Comparison of ENCODE assay signal across 8 cellular contexts in the genomic region with DNA sequence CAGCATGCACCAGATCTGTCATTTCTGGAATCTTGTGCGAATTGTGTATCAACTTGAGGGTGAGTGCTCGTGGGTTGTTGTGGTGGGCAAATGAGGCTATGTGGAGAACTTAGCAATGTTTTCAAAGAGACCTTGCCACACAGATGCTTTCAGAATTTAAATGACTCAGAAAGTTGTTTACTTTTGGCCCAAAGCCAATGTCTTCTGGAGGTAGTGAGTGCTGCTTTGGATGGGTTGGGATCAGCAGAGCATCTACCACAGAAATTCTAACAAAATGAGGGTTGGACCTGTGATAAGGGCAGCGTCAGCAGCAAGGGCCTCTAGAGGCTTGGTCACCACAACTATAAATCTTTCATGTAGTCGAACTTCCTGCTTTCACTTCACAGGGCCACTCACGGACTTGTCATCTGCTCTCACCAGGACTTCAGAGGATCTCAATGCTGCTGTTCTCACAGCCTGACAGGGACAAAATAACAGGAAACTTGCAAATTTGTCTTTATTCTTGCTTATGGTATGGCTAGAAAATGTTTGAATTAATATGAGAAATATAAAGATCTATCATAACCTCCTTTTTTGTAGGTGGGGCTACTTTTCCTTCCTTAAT.
DNase-seq lines count a peak whose midpoint lies in the region; ATAC-seq, FAIRE-seq and TF ChIP-seq lines count a peak whose summit lies in the region.

No MANE protein-coding gene starts in this region.

- DNase-seq in GM04504 (ENCODE audit: low read depth) = peak; percentile 67
- DNase-seq in H54 (ENCODE audit: insufficient read length, low spot score) = peak; percentile 23
- DNase-seq in KG1 (lab: John Stamatoyannopoulos, UW) = peak; percentile 68
- peak; percentile 61 for DNase-seq in activated CD4-positive, alpha-beta memory T cell treated with anti-CD3 and anti-CD28 coated beads for 36 hours
- peak; percentile 4 for DNase-seq in HepG2 (ENCODE audit: low spot score)
- no peak for DNase-seq in D721Med (ENCODE audit: insufficient read length, low spot score)
- no peak for DNase-seq in ovary

- no peak for ATAC-seq in HepG2

- H3K27me3 Mint-ChIP-seq in activated CD4-positive, alpha-beta memory T cell treated with anti-CD3 and anti-CD28 coated beads for 36 hours = peaks cover 5% of the 10 kb centered on the region

- H3K4me3 ChIP-seq in ACC112 (ENCODE audit: low read depth, low read length) (peak overlapping the region; percentile 32; the same call in 1 of the 2 replicates), HepG2 (replicated peaks in 1 of 3; ENCODE audit: insufficient read depth in 1 of 3, low read depth in 2 of 3, low read length in 3 of 3) (no peak overlapping the region), ovary (no peak overlapping the region)

- peaks cover 8% of the 10 kb centered on the region for H3K4me1 Mint-ChIP-seq in activated CD4-positive, alpha-beta memory T cell treated with anti-CD3 and anti-CD28 coated beads for 36 hours (ENCODE audit: low read depth)

- TF ChIP-seq CTCF in HepG2 (CRISPR knock-in tag; IDR thresholded peaks at IDR 0.05) (no peak), D721Med (IDR thresholded peaks at IDR 0.05; ENCODE audit: insufficient read depth, missing control alignments) (no peak), ovary (IDR thresholded peaks at IDR 0.05) (no peak)

- no peaks in the 10 kb centered on the region for H3K36me3 Mint-ChIP-seq in activated CD4-positive, alpha-beta memory T cell treated with anti-CD3 and anti-CD28 coated beads for 36 hours

- no peak for TF ChIP-seq RAD21 in HepG2 (CRISPR knock-in tag; IDR thresholded peaks at IDR 0.05)

- CTCF ChIA-PET in activated CD4-positive, alpha-beta memory T cell treated with anti-CD3 and anti-CD28 coated beads for 36 hours (lab: Charles Lee) = no interaction called here
- CTCF ChIA-PET in HepG2 (lab: Yijun Ruan, JAX; ENCODE audit: low intra/inter-chr PET ratio, low total read pairs) = no interaction called here

- no TSS peak for BruUV-seq in HepG2 (replicated peaks; lab: Mats Ljungman, UMichigan)

- H3K9me3 ChIP-seq in HepG2 (ENCODE audit: low read length) = no peaks in the 10 kb centered on the region
- no peaks in the 10 kb centered on the region for H3K9me3 ChIP-seq in ovary

- no peak overlapping the region for H3K9ac ChIP-seq in HepG2 (ENCODE audit: insufficient read depth, low read depth, low read length)

- H3K4me1 ChIP-seq in ACC112 (ENCODE audit: control insufficient read depth, insufficient read depth, low read length, unreplicated experiment) = peaks cover 46% of the 10 kb centered on the region
- 0 out of 2 replicates have a peak, but pooled peaks cover 8% of the 10 kb centered on the region for H3K4me1 ChIP-seq in HepG2 (ENCODE audit: insufficient read depth, low read length)
- H3K4me1 ChIP-seq in ovary (ENCODE audit: insufficient read depth) = peaks cover 11% of the 10 kb centered on the region

- H4K20me1 ChIP-seq in HepG2 (ENCODE audit: insufficient read depth, low read length) = no peaks in the 10 kb centered on the region

- no peak overlapping the region for H3K4me3 Mint-ChIP-seq in activated CD4-positive, alpha-beta memory T cell treated with anti-CD3 and anti-CD28 coated beads for 36 hours

- H3K79me2 ChIP-seq in ACC112 (ENCODE audit: control insufficient read depth, insufficient read depth, low read length, unreplicated experiment) = no peaks in the 10 kb centered on the region
- H3K79me2 ChIP-seq in HepG2 (ENCODE audit: insufficient read depth, low read length) = no peaks in the 10 kb centered on the region

- in situ Hi-C loops in HepG2 (cut with HindIII; ENCODE audit: extremely low pct_ligation_motif_present, low pct_unique_long_range_greater_than_20kb) = no loop called here

- H2AFZ ChIP-seq in ACC112 (ENCODE audit: low read length, unreplicated experiment) = peak overlapping the region; percentile 0
- no peak overlapping the region for H2AFZ ChIP-seq in HepG2 (ENCODE audit: low read length)

- H3K36me3 ChIP-seq in ACC112 (ENCODE audit: insufficient read depth, low read length) (no peaks in the 10 kb centered on the region), HepG2 (replicated peaks in 1 of 2; ENCODE audit: control insufficient read depth in 1 of 2, insufficient read depth in 2 of 2, low read length in 2 of 2) (no peaks in the 10 kb centered on the region), ovary (no peaks in the 10 kb centered on the region)

- TF ChIP-seq EP300 in HepG2 (IDR thresholded peaks at IDR 0.05; ENCODE audit: low read depth in 2 of 2, low read length in 2 of 2) (no peak), HepG2 (CRISPR knock-in tag; IDR thresholded peaks at IDR 0.05; ENCODE audit: borderline replicate concordance) (no peak), ovary (IDR thresholded peaks at IDR 0.05) (no peak)

- FAIRE-seq in H54 (lab: Jason Lieb, UNC) (peak; percentile 65), HepG2 (lab: Jason Lieb, UNC) (no peak), D721Med (lab: Jason Lieb, UNC) (no peak)

- POLR2A ChIA-PET in activated CD4-positive, alpha-beta memory T cell treated with anti-CD3 and anti-CD28 coated beads for 36 hours (lab: Charles Lee) = no interaction called here
- POLR2A ChIA-PET in HepG2 (lab: Yijun Ruan, JAX) = no interaction called here

- intact Hi-C loops in activated CD4-positive, alpha-beta memory T cell treated with anti-CD3 and anti-CD28 coated beads for 36 hours (cut with micrococcal nuclease) = loop anchor here (1.0 kb wide), 1 partner anchor 14 kb away; no protein-coding TSS in a partner anchor
- intact Hi-C loops in HepG2 (cut with micrococcal nuclease; ENCODE audit: unreplicated experiment) (no loop called here), ovary (cut with DNase I) (no loop called here)

- no peak for TF ChIP-seq POLR2A in H54 (IDR thresholded peaks at IDR 0.05; ENCODE audit: low read depth, low read length)
- no peak for TF ChIP-seq POLR2A in HepG2 (IDR thresholded peaks at IDR 0.05; ENCODE audit: insufficient read depth in 1 of 2, low read depth in 2 of 2, low read length in 2 of 2)
- no peak for TF ChIP-seq POLR2A in ovary (IDR thresholded peaks at IDR 0.05)

- H3K27ac ChIP-seq in ACC112 (ENCODE audit: low read depth, low read length) = peak overlapping the region; percentile 71
- no peak overlapping the region for H3K27ac ChIP-seq in HepG2 (ENCODE audit: extremely low read length, insufficient read depth, low read length)
- no peak overlapping the region for H3K27ac ChIP-seq in ovary

- H3K27me3 ChIP-seq in ACC112 (ENCODE audit: insufficient read depth, low read length) (no peaks in the 10 kb centered on the region), HepG2 (ENCODE audit: control insufficient read depth in 1 of 2, insufficient read depth in 2 of 2, low read length in 2 of 2) (0 out of 5 replicates have a peak, but pooled peaks cover 0 to 2% of the 10 kb centered on the region in 2 experiments), ovary (no peaks in the 10 kb centered on the region)

- H3K4me2 ChIP-seq in HepG2 (ENCODE audit: low read depth, low read length) = no peak overlapping the region

- no peaks in the 10 kb centered on the region for H3K9me3 Mint-ChIP-seq in activated CD4-positive, alpha-beta memory T cell treated with anti-CD3 and anti-CD28 coated beads for 36 hours

- WGBS in HepG2 (ENCODE audit: low lambda C conversion rate) = 8% methylated on average over 5 of the region's 5 CpGs
- 55 to 63% (median 58%) methylated on average over 5 of the region's 5 CpGs for WGBS in ovary, 3 donors

- H3K27ac Mint-ChIP-seq in activated CD4-positive, alpha-beta memory T cell treated with anti-CD3 and anti-CD28 coated beads for 36 hours = no peak overlapping the region

TF ChIP-seq in HepG2, 621 proteins besides CTCF, POLR2A, EP300 and RAD21 (continues in another document):
- TF ChIP-seq TBX2 (CRISPR knock-in tag; IDR thresholded peaks at IDR 0.05; ENCODE audit: borderline replicate concordance) (no peak), NFATC3 (CRISPR knock-in tag; IDR thresholded peaks at IDR 0.05) (no peak), ZMAT3 (CRISPR knock-in tag; conservative IDR thresholded peaks at IDR 0.05) (no peak), SNAI1 (CRISPR knock-in tag; IDR thresholded peaks at IDR 0.05; ENCODE audit: borderline replicate concordance) (no peak), ZNF572 (CRISPR knock-in tag; IDR thresholded peaks at IDR 0.05) (no peak), MED1 (CRISPR knock-in tag; IDR thresholded peaks at IDR 0.05) (no peak), YY1 (IDR thresholded peaks at IDR 0.05; ENCODE audit: insufficient read depth, insufficient replicate concordance, low read depth, low read length) (no peak), TMF1 (CRISPR knock-in tag; IDR thresholded peaks at IDR 0.05; ENCODE audit: low read depth) (no peak), TBP (CRISPR knock-in tag; IDR thresholded peaks at IDR 0.05) (no peak), SATB2 (CRISPR knock-in tag; IDR thresholded peaks at IDR 0.05) (no peak), GZF1 (CRISPR knock-in tag; IDR thresholded peaks at IDR 0.05) (no peak), HES4 (CRISPR knock-in tag; IDR thresholded peaks at IDR 0.05; ENCODE audit: borderline replicate concordance) (no peak), ZNF564 (CRISPR knock-in tag; IDR thresholded peaks at IDR 0.05) (no peak)
- TF ChIP-seq, protein P1, sequence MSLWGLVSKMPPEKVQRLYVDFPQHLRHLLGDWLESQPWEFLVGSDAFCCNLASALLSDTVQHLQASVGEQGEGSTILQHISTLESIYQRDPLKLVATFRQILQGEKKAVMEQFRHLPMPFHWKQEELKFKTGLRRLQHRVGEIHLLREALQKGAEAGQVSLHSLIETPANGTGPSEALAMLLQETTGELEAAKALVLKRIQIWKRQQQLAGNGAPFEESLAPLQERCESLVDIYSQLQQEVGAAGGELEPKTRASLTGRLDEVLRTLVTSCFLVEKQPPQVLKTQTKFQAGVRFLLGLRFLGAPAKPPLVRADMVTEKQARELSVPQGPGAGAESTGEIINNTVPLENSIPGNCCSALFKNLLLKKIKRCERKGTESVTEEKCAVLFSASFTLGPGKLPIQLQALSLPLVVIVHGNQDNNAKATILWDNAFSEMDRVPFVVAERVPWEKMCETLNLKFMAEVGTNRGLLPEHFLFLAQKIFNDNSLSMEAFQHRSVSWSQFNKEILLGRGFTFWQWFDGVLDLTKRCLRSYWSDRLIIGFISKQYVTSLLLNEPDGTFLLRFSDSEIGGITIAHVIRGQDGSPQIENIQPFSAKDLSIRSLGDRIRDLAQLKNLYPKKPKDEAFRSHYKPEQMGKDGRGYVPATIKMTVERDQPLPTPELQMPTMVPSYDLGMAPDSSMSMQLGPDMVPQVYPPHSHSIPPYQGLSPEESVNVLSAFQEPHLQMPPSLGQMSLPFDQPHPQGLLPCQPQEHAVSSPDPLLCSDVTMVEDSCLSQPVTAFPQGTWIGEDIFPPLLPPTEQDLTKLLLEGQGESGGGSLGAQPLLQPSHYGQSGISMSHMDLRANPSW (CRISPR knock-in tag; IDR thresholded peaks at IDR 0.05; ENCODE audit: borderline replicate concordance) = no peak

Comparison
In these comparisons a context has a peak if more than half of its experiments do, and no peak if none do; other contexts are left out.
1. DNase-seq: peak in GM04504 (single experiment), H54 (single experiment), KG1 (single experiment), activated CD4-positive, alpha-beta memory T cell treated with anti-CD3 and anti-CD28 coated beads for 36 hours (single experiment) and HepG2 (single experiment); none in D721Med (single experiment) and ovary (0 of 5).